1 cellular context compared by ENCODE assay signal in genomic region chr12:121190523-121191031, GRCh38.
A peak's percentile ranks its signal among the peaks of the same experiment; 100 is the strongest.
TF ChIP-seq lines count a peak whose summit lies in the region.

No MANE protein-coding gene starts in this region.

TF ChIP-seq in K562, 482 proteins besides CTCF, POLR2A, EP300 and RAD21 (continued from another document and continues in another):
- TF ChIP-seq ZNF318 (IDR thresholded peaks at IDR 0.05; ENCODE audit: borderline replicate concordance in 1 of 2, low read depth in 1 of 2), result peak in 1 of 2 experiments; percentile 55; a peak in 1 of 4 replicates
- no peak for TF ChIP-seq BRF2 (IDR thresholded peaks at IDR 0.05; ENCODE audit: borderline replicate concordance, insufficient read depth, insufficient read length)
- peak; percentile 79 for TF ChIP-seq TFE3 (CRISPR knock-in tag; IDR thresholded peaks at IDR 0.05)
- no peak for TF ChIP-seq MAX (CRISPR knock-in tag; IDR thresholded peaks at IDR 0.05)
- no peak for TF ChIP-seq SMAD1 (IDR thresholded peaks at IDR 0.05; ENCODE audit: low read depth, low read length, partially characterized antibody)
- no peak for TF ChIP-seq LCOR (CRISPR knock-in tag; IDR thresholded peaks at IDR 0.05)
- TF ChIP-seq REST (CRISPR knock-in tag; IDR thresholded peaks at IDR 0.05; ENCODE audit: low read depth), result no peak
- TF ChIP-seq ELF2 (CRISPR knock-in tag; IDR thresholded peaks at IDR 0.05), result no peak
- TF ChIP-seq NFIX (CRISPR knock-in tag; IDR thresholded peaks at IDR 0.05; ENCODE audit: low read depth), result no peak
- TF ChIP-seq ZNF146 (CRISPR knock-in tag; IDR thresholded peaks at IDR 0.05; ENCODE audit: unreplicated experiment), result no peak
- TF ChIP-seq RB1 (IDR thresholded peaks at IDR 0.05; ENCODE audit: low read depth), result no peak
- no peak for TF ChIP-seq RBM14 (IDR thresholded peaks at IDR 0.05; ENCODE audit: borderline replicate concordance, insufficient read depth, low read depth, low read length)
- no peak for TF ChIP-seq L3MBTL2 (IDR thresholded peaks at IDR 0.05)
- no peak for TF ChIP-seq ZBTB12 (CRISPR knock-in tag; IDR thresholded peaks at IDR 0.05)
- peak; percentile 79; the same call in 1 of the 2 replicates for TF ChIP-seq ATF3 (IDR thresholded peaks at IDR 0.05)
- no peak for TF ChIP-seq ATF3 (CRISPR knock-in tag; conservative IDR thresholded peaks at IDR 0.05)
- no peak for TF ChIP-seq NFYB (IDR thresholded peaks at IDR 0.05; ENCODE audit: extremely low read depth, insufficient read length)
- TF ChIP-seq NRF1 (conservative IDR thresholded peaks at IDR 0.05 in 1 of 2, IDR thresholded peaks at IDR 0.05 in 1 of 2), result no peak
- no peak for TF ChIP-seq PRMT5 (CRISPR knock-in tag; IDR thresholded peaks at IDR 0.05)
- no peak for TF ChIP-seq MECOM (CRISPR knock-in tag; IDR thresholded peaks at IDR 0.05)
- no peak for TF ChIP-seq DEAF1 (CRISPR knock-in tag; IDR thresholded peaks at IDR 0.05)
- no peak for TF ChIP-seq CCNT2 (IDR thresholded peaks at IDR 0.05; ENCODE audit: borderline replicate concordance, extremely low read depth, insufficient read length, low read depth, low read length)
- no peak for TF ChIP-seq NFE2 (IDR thresholded peaks at IDR 0.05; ENCODE audit: low read depth)
- TF ChIP-seq PCBP2 (IDR thresholded peaks at IDR 0.05; ENCODE audit: low read depth, low read length, poor library complexity, severe bottlenecking), result no peak
- TF ChIP-seq ZNF583 (CRISPR knock-in tag; IDR thresholded peaks at IDR 0.05), result no peak
- no peak for TF ChIP-seq HMG20B (CRISPR knock-in tag; IDR thresholded peaks at IDR 0.05)
- peak; percentile 53; the same call in 1 of the 2 replicates for TF ChIP-seq SMARCE1 (IDR thresholded peaks at IDR 0.05)
- no peak for TF ChIP-seq BDP1 (IDR thresholded peaks at IDR 0.05; ENCODE audit: insufficient read depth, insufficient read length)
- no peak for TF ChIP-seq DDX20 (tag; IDR thresholded peaks at IDR 0.05; ENCODE audit: low read depth)
- TF ChIP-seq ETS2 (tag; IDR thresholded peaks at IDR 0.05; ENCODE audit: borderline replicate concordance, poor library complexity, severe bottlenecking), result no peak
- no peak for TF ChIP-seq ZBTB11 (CRISPR knock-in tag; IDR thresholded peaks at IDR 0.05)
- TF ChIP-seq ARID2 (IDR thresholded peaks at IDR 0.05), result no peak
- peak; percentile 56 for TF ChIP-seq JUN (IDR thresholded peaks at IDR 0.05; ENCODE audit: borderline replicate concordance, low read depth, low read length)
- TF ChIP-seq JUN (CRISPR knock-in tag; IDR thresholded peaks at IDR 0.05; ENCODE audit: borderline replicate concordance), result peak; percentile 35; the same call in 1 of the 2 replicates
- TF ChIP-seq TEAD4 (IDR thresholded peaks at IDR 0.05; ENCODE audit: low read length), result peak; percentile 60; the same call in 1 of the 2 replicates
- TF ChIP-seq TEAD4 (CRISPR knock-in tag; IDR thresholded peaks at IDR 0.05; ENCODE audit: borderline replicate concordance), result no peak
- TF ChIP-seq HDAC6 (IDR thresholded peaks at IDR 0.05; ENCODE audit: low read depth, low read length), result no peak
- TF ChIP-seq POLR2AphosphoS2 (IDR thresholded peaks at IDR 0.05; ENCODE audit: low read length), result no peak
- TF ChIP-seq ZBTB17 (CRISPR knock-in tag; IDR thresholded peaks at IDR 0.05), result no peak
